28 cellular contexts compared by ENCODE assay signal in genomic region chr1:216944864-216945505, GRCh38.
DNase-seq lines count a peak whose midpoint lies in the region; FAIRE-seq and TF ChIP-seq lines count a peak whose summit lies in the region.
"Had no signal": no experiment of that assay in that cellular context is flagged by ENCODE, and none has a peak within 500 bp of the region (broad histone marks: within the 10 kb centered on the region; RNA-seq: fewer than 3 reads in every experiment).

No MANE protein-coding gene starts in this region.

- DNase-seq in BE2C, result no peak
- DNase-seq in H1 (ENCODE audit: low read depth in 1 of 2, low spot score in 2 of 2), result no peak
- peak; percentile 33 for DNase-seq in iPS-NIHi11 (ENCODE audit: low spot score)
- no peak for DNase-seq in prostate gland (ENCODE audit: low spot score)
- DNase-seq in activated CD4-positive, alpha-beta T cell treated with anti-CD3 and anti-CD28 coated beads for 1 hour, result no peak
- no peak for DNase-seq in NCI-H1105 (lab: John Stamatoyannopoulos, UW)
- DNase-seq in NCI-H524 treated with DMSO at 0.1 percent for 48 hours (lab: John Stamatoyannopoulos, UW), result no peak
- DNase-seq: activated CD4-positive, alpha-beta memory T cell treated with anti-CD3 and anti-CD28 coated beads for 36 hours; activated naive CD4-positive, alpha-beta T cell; AML-193; CD4-positive, alpha-beta memory T cell; central memory CD4-positive, alpha-beta T cell; esophagus squamous epithelium; foreskin melanocyte; left lung; NCI-H1048; NCI-H1694 treated with DMSO at 0.1 percent for 48 hours; ovary; PC-9; small intestine; stimulated activated naive B cell treated with anti-CD40 and anti-IgM and Interleukin-4, amounts not matched to agents 10 μg/mL and 1 μg/mL and 100 μg/mL, for 72 hours; T-helper 17 cell; upper lobe of right lung had no signal

- no peaks in the 10 kb centered on the region for H3K36me3 ChIP-seq in BE2C
- no peaks in the 10 kb centered on the region for H3K36me3 ChIP-seq in HUES64 (ENCODE audit: insufficient read depth, low read length)
- no peaks in the 10 kb centered on the region for H3K36me3 ChIP-seq in H1 (ENCODE audit: control insufficient read depth in 2 of 4, insufficient read depth in 4 of 4, low read length in 3 of 4)
- no peaks in the 10 kb centered on the region for H3K36me3 ChIP-seq in prostate gland
- H3K36me3 ChIP-seq: esophagus squamous epithelium, left lung, ovary, upper lobe of right lung had no signal

- no peaks in the 10 kb centered on the region for H3K9me3 ChIP-seq in BE2C
- no peaks in the 10 kb centered on the region for H3K9me3 ChIP-seq in HUES64 (ENCODE audit: insufficient read depth, low read depth, low read length)
- H3K9me3 ChIP-seq in H1 (ENCODE audit: insufficient read depth in 2 of 2, low read depth in 1 of 2, low read length in 1 of 2), result no peaks in the 10 kb centered on the region
- H3K9me3 ChIP-seq in prostate gland, result no peaks in the 10 kb centered on the region
- H3K9me3 ChIP-seq: esophagus squamous epithelium, left lung, ovary, upper lobe of right lung had no signal

- no peak overlapping the region for H2BK15ac ChIP-seq in H1 (ENCODE audit: low read length)

- H2AK5ac ChIP-seq in H1 (ENCODE audit: low read depth, low read length), result no peak overlapping the region

- H4K5ac ChIP-seq in H1 (ENCODE audit: insufficient read length, low read depth, low read length), result peak overlapping the region; percentile 76

- H3K79me1 ChIP-seq in H1 (ENCODE audit: low read depth, low read length), result no peaks in the 10 kb centered on the region

- peak overlapping the region; percentile 4 to 24; a peak in 2 of 4 replicates for H3K4me2 ChIP-seq in H1 (ENCODE audit: insufficient read depth in 1 of 2, low read depth in 2 of 2, low read length in 2 of 2)
- H3K4me2 ChIP-seq: PC-9 had no signal

- CTCF ChIA-PET in H1 (lab: Charles Lee; ENCODE audit: partially characterized antibody), result interaction anchor here (0.6 to 2.1 kb wide), 12 partner anchors 10 to 381 kb away, joined by 3 to 10 read pairs (median 4); no protein-coding TSS in a partner anchor

- H3K4me3 ChIP-seq in BE2C (ENCODE audit: low read depth, low read length), result no peak overlapping the region
- no peak overlapping the region for H3K4me3 ChIP-seq in HUES64 (ENCODE audit: low read length)
- peak overlapping the region in 1 of 4 experiments; percentile 29; a peak in 1 of 8 replicates for H3K4me3 ChIP-seq in H1 (ENCODE audit: extremely low read depth in 1 of 4, insufficient read depth in 2 of 4, low read depth in 3 of 4, low read length in 4 of 4)
- H3K4me3 ChIP-seq in prostate gland, result no peak overlapping the region
- H3K4me3 ChIP-seq: esophagus squamous epithelium, left lung, ovary, PC-9, upper lobe of right lung had no signal

- H4K20me1 ChIP-seq in H1 (replicated peaks in 1 of 2; ENCODE audit: control insufficient read depth in 1 of 2, insufficient read depth in 2 of 2, low read length in 2 of 2), result no peaks in the 10 kb centered on the region

- POLR2A ChIA-PET in H1 (lab: Charles Lee; ENCODE audit: partially characterized antibody), result no interaction called here

- no peak overlapping the region for H2BK5ac ChIP-seq in H1 (ENCODE audit: low read depth, low read length)

- H3K27me3 ChIP-seq in BE2C (no peaks in the 10 kb centered on the region), HUES64 (ENCODE audit: insufficient read depth, low read length) (no peaks in the 10 kb centered on the region), H1 (replicated peaks in 1 of 4; ENCODE audit: control insufficient read depth in 3 of 4, extremely low read depth in 1 of 4, insufficient read depth in 3 of 4, low read length in 3 of 4) (no peaks in the 10 kb centered on the region), prostate gland (replicated peaks; ENCODE audit: insufficient read depth) (no peaks in the 10 kb centered on the region)
- H3K27me3 ChIP-seq: esophagus squamous epithelium, left lung, ovary, upper lobe of right lung had no signal

- 0 out of 2 replicates have a peak overlapping the region, but pooled peaks have one; percentile 13 for H2BK20ac ChIP-seq in H1 (ENCODE audit: low read length)

- TF ChIP-seq POLR2A in H1 (IDR thresholded peaks at IDR 0.05; ENCODE audit: control extremely low read depth in 1 of 2, low read depth in 2 of 2, low read length in 2 of 2), result no peak
- no peak for TF ChIP-seq POLR2A in prostate gland (IDR thresholded peaks at IDR 0.05)

- H2BK120ac ChIP-seq in H1 (replicated peaks; ENCODE audit: low read depth, low read length), result peak overlapping the region; percentile 47

- no peak for TF ChIP-seq RAD21 in H1 (IDR thresholded peaks at IDR 0.05 in 1 of 2, conservative IDR thresholded peaks at IDR 0.05 in 1 of 2; ENCODE audit: low read depth in 2 of 2, low read length in 2 of 2)

- 43% methylated on average over 2 of the region's 4 CpGs for WGBS in HUES64
- WGBS in H1 (ENCODE audit: extremely low coverage in 1 of 2, insufficient coverage in 1 of 2, insufficient read length in 1 of 2, insufficient replicate concordance in 2 of 2, low coverage in 1 of 2, low lambda C conversion rate in 2 of 2, missing lambda C conversion rate in 1 of 2), 2 experiments, result 45% methylated on average over 4 of the region's 4 CpGs; no CpG with 5 or more reads in 1 of the 2 experiments
- 62% methylated on average over 4 of the region's 4 CpGs for WGBS in prostate gland

- no peak overlapping the region for H3K23ac ChIP-seq in H1 (ENCODE audit: insufficient read length)

- no peak overlapping the region for H2BK12ac ChIP-seq in H1 (ENCODE audit: low read depth, low read length)

- TF ChIP-seq CTCF in BE2C (IDR thresholded peaks at IDR 0.05; ENCODE audit: low read depth, low read length) (peak; percentile 17; the same call in 1 of the 2 replicates), H1 (IDR thresholded peaks at IDR 0.05; ENCODE audit: control extremely low read depth in 1 of 3, insufficient read depth in 1 of 3, low read depth in 1 of 3, low read length in 3 of 3) (no peak), prostate gland (IDR thresholded peaks at IDR 0.05) (no peak)

- H3K79me2 ChIP-seq in H1 (ENCODE audit: control insufficient read depth in 1 of 2, insufficient read depth in 2 of 2, low read length in 2 of 2), result no peaks in the 10 kb centered on the region

- no peaks in the 10 kb centered on the region for H3K23me2 ChIP-seq in H1 (ENCODE audit: low read depth, low read length)

- H3K27ac ChIP-seq in HUES64 (ENCODE audit: low read depth, low read length) (peak overlapping the region; percentile 58), H1 (ENCODE audit: low read depth, low read length) (no peak overlapping the region; the same call in 1 of the 2 replicates), prostate gland (no peak overlapping the region)
- H3K27ac ChIP-seq: esophagus squamous epithelium, left lung, ovary, PC-9, upper lobe of right lung had no signal

- H4K91ac ChIP-seq in H1 (replicated peaks; ENCODE audit: insufficient read length, low read length), result peak overlapping the region; percentile 47

- peak; percentile 28 for FAIRE-seq in H1 (lab: Jason Lieb, UNC)
- FAIRE-seq: endometrium, H54, islet of Langerhans, small intestine, TTC549 had no signal

- peak overlapping the region; percentile 60; the same call in 1 of the 2 replicates for H2AFZ ChIP-seq in H1 (ENCODE audit: low read length)
- H2AFZ ChIP-seq: PC-9 had no signal

- TF ChIP-seq EP300 in H1 (IDR thresholded peaks at IDR 0.05; ENCODE audit: borderline replicate concordance in 1 of 2, low read depth in 2 of 2, low read length in 2 of 2), result no peak

- 0 out of 2 replicates have a peak overlapping the region, but pooled peaks have one; percentile 4 for H3K9ac ChIP-seq in HUES64 (ENCODE audit: low read depth, low read length)
- H3K9ac ChIP-seq in H1 (replicated peaks in 1 of 4; ENCODE audit: extremely low read depth in 1 of 4, low read depth in 3 of 4, low read length in 3 of 4), result no peak overlapping the region

- intact Hi-C loops in prostate gland (cut with DNase I), result no loop called here

- H4K8ac ChIP-seq in H1 (ENCODE audit: extremely low read depth, insufficient read depth, low read length), result no peak overlapping the region

- no peak overlapping the region for H3K14ac ChIP-seq in H1 (ENCODE audit: insufficient read length)

- H3K4ac ChIP-seq in H1 (replicated peaks; ENCODE audit: insufficient read length, low read depth, low read length), result no peak overlapping the region

- H3K18ac ChIP-seq in H1 (ENCODE audit: extremely low read depth, low read length), result no peak overlapping the region; the same call in 1 of the 2 replicates

- H3K4me1 ChIP-seq in BE2C (no peaks in the 10 kb centered on the region), HUES64 (ENCODE audit: insufficient read depth, low read length) (peaks cover 29% of the 10 kb centered on the region), H1 (replicated peaks in 1 of 4; ENCODE audit: control insufficient read depth in 3 of 4, insufficient read depth in 4 of 4, low read length in 3 of 4) (peaks cover 0 to 16% (median 7%) of the 10 kb centered on the region in 4 experiments; a peak in 6 of 7 replicates), prostate gland (replicated peaks) (no peaks in the 10 kb centered on the region)
- H3K4me1 ChIP-seq: esophagus squamous epithelium, left lung, upper lobe of right lung had no signal

- H3K56ac ChIP-seq in H1 (replicated peaks; ENCODE audit: insufficient read length, low read depth, low read length), result no peak overlapping the region

TF ChIP-seq in H1, 55 proteins besides CTCF, POLR2A, EP300 and RAD21 (continues in another document):
- TF ChIP-seq SIN3A (conservative IDR thresholded peaks at IDR 0.05 in 1 of 2, IDR thresholded peaks at IDR 0.05 in 1 of 2; ENCODE audit: low read depth in 1 of 2, low read length in 2 of 2), result no peak
